20 cellular contexts compared by ENCODE assay signal in the genomic region with DNA sequence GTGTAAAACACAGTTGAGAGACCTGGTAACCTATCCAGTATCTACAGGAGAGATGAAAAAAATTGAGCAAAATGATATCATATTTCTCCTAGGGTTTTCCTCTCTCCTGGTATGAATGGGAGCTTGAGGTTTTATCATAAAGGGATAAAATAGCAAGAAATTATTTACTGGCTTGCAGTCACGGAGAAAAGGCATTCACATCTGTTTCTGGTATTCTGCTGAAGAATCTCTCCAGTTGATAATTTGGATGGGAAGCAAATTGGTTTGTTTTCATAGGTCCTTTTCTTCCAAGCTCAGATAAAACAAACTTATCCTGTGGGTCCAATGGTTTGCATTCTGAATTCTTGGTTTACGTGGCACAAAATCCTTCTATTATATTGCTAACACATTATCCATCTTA.
DNase-seq lines count a peak whose midpoint lies in the region; ATAC-seq and TF ChIP-seq lines count a peak whose summit lies in the region.
"Had no signal": no experiment of that assay in that cellular context is flagged by ENCODE, and none has a peak within 500 bp of the region (broad histone marks: within the 10 kb centered on the region; RNA-seq: fewer than 3 reads in every experiment).

No MANE protein-coding gene starts in this region.

- WGBS in hepatocyte (ENCODE audit: low lambda C conversion rate, missing lambda C conversion rate), result 55% methylated on average over 2 of the region's 2 CpGs

- no peaks in the 10 kb centered on the region for H3K9me2 ChIP-seq in hepatocyte (replicated peaks; ENCODE audit: insufficient read depth)

- H3K79me2 ChIP-seq in hepatocyte, result no peaks in the 10 kb centered on the region

- TF ChIP-seq CTCF in right atrium auricular region (IDR thresholded peaks at IDR 0.05) (no peak), AG10803 (conservative IDR thresholded peaks at IDR 0.05; ENCODE audit: low read length) (no peak), astrocyte of the cerebellum (IDR thresholded peaks at IDR 0.05; ENCODE audit: low read depth, low read length, missing control alignments) (no peak), hepatocyte (IDR thresholded peaks at IDR 0.05; ENCODE audit: poor library complexity) (no peak), coronary artery (IDR thresholded peaks at IDR 0.05) (no peak)

- no peaks in the 10 kb centered on the region for H3K27me3 ChIP-seq in right atrium auricular region
- H3K27me3 ChIP-seq in hepatocyte, result no peaks in the 10 kb centered on the region

- in situ Hi-C loops in astrocyte of the cerebellum (cut with HindIII; ENCODE audit: low sequenced_read_pairs), result no loop called here

- H3K4me1 ChIP-seq in right atrium auricular region (no peaks in the 10 kb centered on the region), hepatocyte (ENCODE audit: insufficient read depth) (no peaks in the 10 kb centered on the region)
- H3K4me1 ChIP-seq: A549, HAP-1 had no signal

- H3K36me3 ChIP-seq in right atrium auricular region (no peaks in the 10 kb centered on the region), hepatocyte (replicated peaks; ENCODE audit: insufficient read depth, low read depth) (no peaks in the 10 kb centered on the region)
- H3K36me3 ChIP-seq: HAP-1 had no signal

- H3K4me2 ChIP-seq in hepatocyte, result no peak overlapping the region
- H3K4me2 ChIP-seq: A549 had no signal

- ATAC-seq in Right ventricle myocardium superior (ENCODE audit: poor library complexity), result peak; percentile 51
- ATAC-seq: A549 had no signal

- H2AFZ ChIP-seq in hepatocyte, result no peak overlapping the region

- intact Hi-C loops in Right ventricle myocardium superior (cut with DNase I), result no loop called here

- no peaks in the 10 kb centered on the region for H4K20me1 ChIP-seq in hepatocyte (ENCODE audit: insufficient read depth, poor library complexity, severe bottlenecking)

- no peak overlapping the region for H3K27ac ChIP-seq in right atrium auricular region
- peak overlapping the region; percentile 24 for H3K27ac ChIP-seq in hepatocyte
- H3K27ac ChIP-seq in coronary artery, result no peak overlapping the region
- H3K27ac ChIP-seq: A549 had no signal

- DNase-seq in Right ventricle myocardium superior (no peak), right atrium auricular region (ENCODE audit: low spot score) (no peak), AG10803 (ENCODE audit: low read depth) (peak; percentile 2), astrocyte of the cerebellum (ENCODE audit: low read depth) (peak; percentile 9), hepatocyte (ENCODE audit: low spot score) (no peak), coronary artery (ENCODE audit: low spot score) (no peak), activated gamma-delta T cell treated with Interleukin-2 at 50 U/mL for 16 hours (no peak)
- DNase-seq: 8988T; ACHN; C1 segment of cervical spinal cord; Calu3; CD4-positive, alpha-beta memory T cell; COR-L47; DMS53; DMS79 treated with DMSO at 0.1 percent for 48 hours; GF-D8; GOT3; HFFc6 had no signal

- no peaks in the 10 kb centered on the region for H3K9me3 ChIP-seq in right atrium auricular region
- H3K9me3 ChIP-seq in hepatocyte (ENCODE audit: low read depth), result no peaks in the 10 kb centered on the region
- H3K9me3 ChIP-seq: A549, HAP-1 had no signal

- H3K4me3 ChIP-seq in right atrium auricular region, result no peak overlapping the region
- H3K4me3 ChIP-seq in AG10803 (ENCODE audit: low read length), result no peak overlapping the region
- no peak overlapping the region for H3K4me3 ChIP-seq in astrocyte of the cerebellum (ENCODE audit: low read depth, low read length)
- H3K4me3 ChIP-seq in hepatocyte, result no peak overlapping the region
- no peak overlapping the region for H3K4me3 ChIP-seq in coronary artery
- H3K4me3 ChIP-seq: A549, HAP-1 had no signal

Comparison
In these comparisons a context has a peak if more than half of its experiments do, and no peak if none do; other contexts are left out.
1. DNase-seq: peak in AG10803 (single experiment) and astrocyte of the cerebellum (single experiment); none in Right ventricle myocardium superior (single experiment), right atrium auricular region (single experiment), hepatocyte (single experiment), coronary artery (single experiment) and activated gamma-delta T cell treated with Interleukin-2 at 50 U/mL for 16 hours (single experiment).